In genomic region chr17:70961341-70961740, GRCh38 we compare ENCODE assay signal across 22 cellular contexts.
A peak's percentile ranks its signal among the peaks of the same experiment; 100 is the strongest.
DNase-seq lines count a peak whose midpoint lies in the region; ATAC-seq and TF ChIP-seq lines count a peak whose summit lies in the region.
"Had no signal": no experiment of that assay in that cellular context is flagged by ENCODE, and none has a peak within 500 bp of the region (broad histone marks: within the 10 kb centered on the region; RNA-seq: fewer than 3 reads in every experiment).

No MANE protein-coding gene starts in this region.

- H3K9me3 ChIP-seq in sigmoid colon: no peaks in the 10 kb centered on the region
- H3K9me3 ChIP-seq: SK-N-SH had no signal

- ATAC-seq in HG02885 (IDR thresholded peaks at IDR 0.05; ENCODE audit: poor library complexity, unreplicated experiment) (no peak), GM18519 (IDR thresholded peaks at IDR 0.05; ENCODE audit: low FRiP score, unreplicated experiment) (no peak)
- ATAC-seq: GM12878 had no signal

- H3K4me3 Mint-ChIP-seq in chondrocyte (ENCODE audit: unreplicated experiment): no peak overlapping the region
- H3K4me3 Mint-ChIP-seq: B cell, HFFc6, IgD-negative memory B cell had no signal

- peaks cover 14% of the 10 kb centered on the region for H3K4me1 Mint-ChIP-seq in chondrocyte (ENCODE audit: low read depth)
- H3K4me1 Mint-ChIP-seq: B cell; CD4-positive, CD25-positive, alpha-beta regulatory T cell; IgD-negative memory B cell had no signal

- intact Hi-C loops in sigmoid colon (cut with DNase I): no loop called here

- DNase-seq in ELR (ENCODE audit: low read depth): peak; percentile 72
- DNase-seq in M059J (ENCODE audit: low read depth): peak; percentile 48
- no peak for DNase-seq in chondrocyte (ENCODE audit: low spot score)
- DNase-seq in smooth muscle cell of the brain vasculature (ENCODE audit: low read depth, low spot score): peak; percentile 20
- DNase-seq in sigmoid colon: no peak
- DNase-seq: Caco-2; CD4-positive, CD25-positive, alpha-beta regulatory T cell; DMS53; GOT3; HFFc6; Kasumi-1; MV-4-11; NCI-H1417; NCI-H187 treated with DMSO at 0.1 percent for 48 hours; NCI-H69; SHP77; SK-N-SH had no signal

- H3K36me3 ChIP-seq in sigmoid colon: no peaks in the 10 kb centered on the region

- TF ChIP-seq POLR2A in sigmoid colon (IDR thresholded peaks at IDR 0.05): no peak

- peaks cover 1% of the 10 kb centered on the region for H3K36me3 Mint-ChIP-seq in chondrocyte (ENCODE audit: low read depth)
- H3K36me3 Mint-ChIP-seq: CD4-positive, CD25-positive, alpha-beta regulatory T cell; IgD-negative memory B cell had no signal

- TF ChIP-seq EP300 in sigmoid colon (IDR thresholded peaks at IDR 0.05): no peak

- H3K9me3 Mint-ChIP-seq in chondrocyte (ENCODE audit: low read depth): peaks cover 11% of the 10 kb centered on the region

- no peak overlapping the region for H3K4me3 ChIP-seq in sigmoid colon
- H3K4me3 ChIP-seq: GM12878 had no signal

- H3K27ac ChIP-seq in sigmoid colon: no peak overlapping the region

- H3K27me3 Mint-ChIP-seq in chondrocyte (ENCODE audit: low read depth): no peaks in the 10 kb centered on the region
- H3K27me3 Mint-ChIP-seq: B cell; CD4-positive, CD25-positive, alpha-beta regulatory T cell; IgD-negative memory B cell had no signal

- peak overlapping the region; percentile 84 for H3K27ac Mint-ChIP-seq in chondrocyte (ENCODE audit: unreplicated experiment)
- H3K27ac Mint-ChIP-seq: B cell; CD4-positive, CD25-positive, alpha-beta regulatory T cell; HFFc6 had no signal

- no peak for TF ChIP-seq CTCF in chondrocyte (IDR thresholded peaks at IDR 0.05)
- no peak for TF ChIP-seq CTCF in sigmoid colon (IDR thresholded peaks at IDR 0.05)

- no peaks in the 10 kb centered on the region for H3K27me3 ChIP-seq in sigmoid colon

- H3K4me1 ChIP-seq in sigmoid colon: no peaks in the 10 kb centered on the region
- H3K4me1 ChIP-seq: Caco-2 had no signal

- WGBS in sigmoid colon, 2 donors: 88 to 90% methylated on average over 3 of the region's 3 CpGs

Comparison
In these comparisons a context has a peak if more than half of its experiments do, and no peak if none do; other contexts are left out.
1. DNase-seq: peak in ELR (single experiment), M059J (single experiment) and smooth muscle cell of the brain vasculature (single experiment); none in chondrocyte (single experiment) and sigmoid colon (single experiment).